Comparison of ENCODE assay signal across 2 cellular contexts in genomic region chr3:142232340-142232739, GRCh38.
A peak's percentile ranks its signal among the peaks of the same experiment; 100 is the strongest.
TF ChIP-seq lines count a peak whose summit lies in the region.

No MANE protein-coding gene starts in this region.

TF ChIP-seq in GM23338, 12 proteins besides CTCF, POLR2A, EP300 and RAD21 (continued from another document):
- TF ChIP-seq ZNF462 (CRISPR knock-in tag; IDR thresholded peaks at IDR 0.05): no peak
- TF ChIP-seq ZNF331 (CRISPR knock-in tag; IDR thresholded peaks at IDR 0.05; ENCODE audit: low read depth): no peak
- TF ChIP-seq JUNB (IDR thresholded peaks at IDR 0.05; ENCODE audit: unreplicated experiment): no peak
- TF ChIP-seq EZH2 (IDR thresholded peaks at IDR 0.05; ENCODE audit: low read depth, unreplicated experiment): no peak
- TF ChIP-seq REST (IDR thresholded peaks at IDR 0.05; ENCODE audit: unreplicated experiment): no peak
- TF ChIP-seq EZH2phosphoT487 (IDR thresholded peaks at IDR 0.05; ENCODE audit: unreplicated experiment): no peak
- no peak for TF ChIP-seq ETS1 (IDR thresholded peaks at IDR 0.05)
- TF ChIP-seq STAT1 (IDR thresholded peaks at IDR 0.05; ENCODE audit: unreplicated experiment): no peak
- no peak for TF ChIP-seq NANOG (IDR thresholded peaks at IDR 0.05; ENCODE audit: borderline replicate concordance)
TF ChIP-seq in GM23338: peak in this region for 0.

TF ChIP-seq in K562, 482 proteins besides CTCF, POLR2A, EP300 and RAD21 (continued from another document):
- TF ChIP-seq ZNF280A (IDR thresholded peaks at IDR 0.05; ENCODE audit: low read depth, partially characterized antibody): peak; percentile 69
